Comparison of ENCODE assay signal across 11 cellular contexts in genomic region chrX:29269390-29269789, GRCh38.
"Had no signal": no experiment of that assay in that cellular context is flagged by ENCODE, and none has a peak within 500 bp of the region (broad histone marks: within the 10 kb centered on the region; RNA-seq: fewer than 3 reads in every experiment).

No MANE protein-coding gene starts in this region.

- H3K27ac ChIP-seq: GM23248 had no signal

- H2AFZ ChIP-seq: GM23248, GM23338 had no signal

- H3K36me3 ChIP-seq: HAP-1 had no signal

- H3K4me1 ChIP-seq: HAP-1 had no signal

- H3K4me3 ChIP-seq: GM23248, GM23338, HAP-1 had no signal

- DNase-seq: GM23248, GOT3, H7, H9, HCEC 1CT, HFFc6 had no signal

- H3K9ac ChIP-seq: GM23248 had no signal

- FAIRE-seq: H1, H54 had no signal

- H3K9me3 ChIP-seq: HAP-1 had no signal

- H3K4me2 ChIP-seq: GM23338 had no signal

- ATAC-seq: GM23338, HCT116 had no signal
